7 cellular contexts compared by ENCODE assay signal in the genomic region with DNA sequence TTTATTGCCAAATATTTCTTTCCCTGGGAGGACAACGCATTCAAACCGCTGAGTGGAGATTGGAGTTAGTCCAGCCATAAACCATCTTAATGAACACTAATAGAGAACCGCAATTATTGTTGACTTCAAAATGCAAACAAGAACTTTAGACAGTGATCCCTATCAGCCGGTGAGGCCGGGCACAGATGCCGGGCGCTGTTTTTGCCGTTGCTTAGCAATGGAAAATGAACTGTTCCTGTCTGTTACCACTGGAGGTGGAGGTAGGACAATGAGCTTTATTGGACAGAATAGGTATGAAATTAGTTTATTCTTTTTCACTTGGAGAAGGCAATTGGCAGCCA.
DNase-seq lines count a peak whose midpoint lies in the region; ATAC-seq and TF ChIP-seq lines count a peak whose summit lies in the region.

No MANE protein-coding gene starts in this region.

- H3K27me3 Mint-ChIP-seq in WTC11 (ENCODE audit: low read depth): peaks cover 26% of the 10 kb centered on the region

- H3K4me1 Mint-ChIP-seq in WTC11: peaks cover 19% of the 10 kb centered on the region

- CTCF ChIA-PET in WTC11 (lab: Charles Lee): interaction anchor here (0.6 to 1.7 kb wide), 24 partner anchors 15 to 1018 kb away, joined by 3 to 17 read pairs (median 4); no protein-coding TSS in a partner anchor

- no peaks in the 10 kb centered on the region for H3K36me3 ChIP-seq in tibial nerve

- DNase-seq in NCI-H1105 treated with DMSO at 0.1 percent for 48 hours (lab: John Stamatoyannopoulos, UW) (peak; percentile 96), WTC11 (ENCODE audit: low spot score) (no peak), kidney tubule cell (ENCODE audit: low spot score) (peak; percentile 78), tibial nerve (ENCODE audit: low spot score in 2 of 2) (no peak)

- peak overlapping the region; percentile 58; the same call in 1 of the 2 replicates for H3K27ac Mint-ChIP-seq in WTC11

- peaks cover 39% of the 10 kb centered on the region for H3K9me3 Mint-ChIP-seq in WTC11

- peak overlapping the region in 3 of 4 donors; percentile 11 to 47 (median 43) for H3K4me3 ChIP-seq in tibial nerve

- POLR2A ChIA-PET in WTC11 (lab: Charles Lee): no interaction called here

- no peaks in the 10 kb centered on the region for H3K9me3 ChIP-seq in tibial nerve

- ATAC-seq in WTC11 (no peak), HG02571 (IDR thresholded peaks at IDR 0.05; ENCODE audit: unreplicated experiment) (no peak), HG03280 (IDR thresholded peaks at IDR 0.05; ENCODE audit: unreplicated experiment) (no peak), HG02981 (IDR thresholded peaks at IDR 0.05; ENCODE audit: unreplicated experiment) (no peak)

- 16 to 22% methylated on average over 8 of the region's 8 CpGs for WGBS in tibial nerve, 2 donors

- TF ChIP-seq POLR2A in tibial nerve (IDR thresholded peaks at IDR 0.05): no peak

- H3K4me3 Mint-ChIP-seq in WTC11: peak overlapping the region; percentile 61; the same call in 1 of the 2 replicates

- TF ChIP-seq CTCF in WTC11 (IDR thresholded peaks at IDR 0.05) (no peak), tibial nerve (IDR thresholded peaks at IDR 0.05) (no peak)

- TF ChIP-seq EP300 in tibial nerve (IDR thresholded peaks at IDR 0.05): no peak

- H3K4me1 ChIP-seq in tibial nerve: peaks cover 0 to 16% (median 6%) of the 10 kb centered on the region in 4 donors

- H3K27ac ChIP-seq in tibial nerve: peak overlapping the region; percentile 47 to 88 (median 79)

- H3K27me3 ChIP-seq in tibial nerve: no peaks in the 10 kb centered on the region

- H3K36me3 Mint-ChIP-seq in WTC11: peaks cover 27% of the 10 kb centered on the region

TF ChIP-seq in WTC11, 78 proteins besides CTCF, POLR2A, EP300 and RAD21:
- TF ChIP-seq RORB (CRISPR knock-in tag; IDR thresholded peaks at IDR 0.05): no peak
- TF ChIP-seq IRF2 (CRISPR knock-in tag; IDR thresholded peaks at IDR 0.05; ENCODE audit: borderline replicate concordance, low read depth): no peak
- no peak for TF ChIP-seq ZNF121 (CRISPR knock-in tag; IDR thresholded peaks at IDR 0.05)
- TF ChIP-seq EMX1 (CRISPR knock-in tag; IDR thresholded peaks at IDR 0.05): no peak
- no peak for TF ChIP-seq ZNF317 (CRISPR knock-in tag; IDR thresholded peaks at IDR 0.05; ENCODE audit: borderline replicate concordance, low read depth)
- TF ChIP-seq, protein P1, sequence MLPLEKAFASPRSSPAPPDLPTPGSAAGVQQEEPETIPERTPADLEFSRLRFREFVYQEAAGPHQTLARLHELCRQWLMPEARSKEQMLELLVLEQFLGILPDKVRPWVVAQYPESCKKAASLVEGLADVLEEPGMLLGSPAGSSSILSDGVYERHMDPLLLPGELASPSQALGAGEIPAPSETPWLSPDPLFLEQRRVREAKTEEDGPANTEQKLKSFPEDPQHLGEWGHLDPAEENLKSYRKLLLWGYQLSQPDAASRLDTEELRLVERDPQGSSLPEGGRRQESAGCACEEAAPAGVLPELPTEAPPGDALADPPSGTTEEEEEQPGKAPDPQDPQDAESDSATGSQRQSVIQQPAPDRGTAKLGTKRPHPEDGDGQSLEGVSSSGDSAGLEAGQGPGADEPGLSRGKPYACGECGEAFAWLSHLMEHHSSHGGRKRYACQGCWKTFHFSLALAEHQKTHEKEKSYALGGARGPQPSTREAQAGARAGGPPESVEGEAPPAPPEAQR (CRISPR knock-in tag; IDR thresholded peaks at IDR 0.05): no peak
- no peak for TF ChIP-seq ETV6 (CRISPR knock-in tag; IDR thresholded peaks at IDR 0.05)
- no peak for TF ChIP-seq NR2C2 (CRISPR knock-in tag; IDR thresholded peaks at IDR 0.05)
- no peak for TF ChIP-seq ESRRA (CRISPR knock-in tag; IDR thresholded peaks at IDR 0.05; ENCODE audit: borderline replicate concordance)
- TF ChIP-seq, protein P2, sequence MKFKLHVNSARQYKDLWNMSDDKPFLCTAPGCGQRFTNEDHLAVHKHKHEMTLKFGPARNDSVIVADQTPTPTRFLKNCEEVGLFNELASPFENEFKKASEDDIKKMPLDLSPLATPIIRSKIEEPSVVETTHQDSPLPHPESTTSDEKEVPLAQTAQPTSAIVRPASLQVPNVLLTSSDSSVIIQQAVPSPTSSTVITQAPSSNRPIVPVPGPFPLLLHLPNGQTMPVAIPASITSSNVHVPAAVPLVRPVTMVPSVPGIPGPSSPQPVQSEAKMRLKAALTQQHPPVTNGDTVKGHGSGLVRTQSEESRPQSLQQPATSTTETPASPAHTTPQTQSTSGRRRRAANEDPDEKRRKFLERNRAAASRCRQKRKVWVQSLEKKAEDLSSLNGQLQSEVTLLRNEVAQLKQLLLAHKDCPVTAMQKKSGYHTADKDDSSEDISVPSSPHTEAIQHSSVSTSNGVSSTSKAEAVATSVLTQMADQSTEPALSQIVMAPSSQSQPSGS (CRISPR knock-in tag; IDR thresholded peaks at IDR 0.05; ENCODE audit: borderline replicate concordance, low read depth): no peak
- TF ChIP-seq, protein P3, sequence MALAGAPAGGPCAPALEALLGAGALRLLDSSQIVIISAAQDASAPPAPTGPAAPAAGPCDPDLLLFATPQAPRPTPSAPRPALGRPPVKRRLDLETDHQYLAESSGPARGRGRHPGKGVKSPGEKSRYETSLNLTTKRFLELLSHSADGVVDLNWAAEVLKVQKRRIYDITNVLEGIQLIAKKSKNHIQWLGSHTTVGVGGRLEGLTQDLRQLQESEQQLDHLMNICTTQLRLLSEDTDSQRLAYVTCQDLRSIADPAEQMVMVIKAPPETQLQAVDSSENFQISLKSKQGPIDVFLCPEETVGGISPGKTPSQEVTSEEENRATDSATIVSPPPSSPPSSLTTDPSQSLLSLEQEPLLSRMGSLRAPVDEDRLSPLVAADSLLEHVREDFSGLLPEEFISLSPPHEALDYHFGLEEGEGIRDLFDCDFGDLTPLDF (CRISPR knock-in tag; IDR thresholded peaks at IDR 0.05): no peak
- TF ChIP-seq, protein P4, sequence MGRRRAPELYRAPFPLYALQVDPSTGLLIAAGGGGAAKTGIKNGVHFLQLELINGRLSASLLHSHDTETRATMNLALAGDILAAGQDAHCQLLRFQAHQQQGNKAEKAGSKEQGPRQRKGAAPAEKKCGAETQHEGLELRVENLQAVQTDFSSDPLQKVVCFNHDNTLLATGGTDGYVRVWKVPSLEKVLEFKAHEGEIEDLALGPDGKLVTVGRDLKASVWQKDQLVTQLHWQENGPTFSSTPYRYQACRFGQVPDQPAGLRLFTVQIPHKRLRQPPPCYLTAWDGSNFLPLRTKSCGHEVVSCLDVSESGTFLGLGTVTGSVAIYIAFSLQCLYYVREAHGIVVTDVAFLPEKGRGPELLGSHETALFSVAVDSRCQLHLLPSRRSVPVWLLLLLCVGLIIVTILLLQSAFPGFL (CRISPR knock-in tag; IDR thresholded peaks at IDR 0.05; ENCODE audit: borderline replicate concordance): no peak
- no peak for TF ChIP-seq PRRX2 (CRISPR knock-in tag; IDR thresholded peaks at IDR 0.05)
- TF ChIP-seq, protein P5, sequence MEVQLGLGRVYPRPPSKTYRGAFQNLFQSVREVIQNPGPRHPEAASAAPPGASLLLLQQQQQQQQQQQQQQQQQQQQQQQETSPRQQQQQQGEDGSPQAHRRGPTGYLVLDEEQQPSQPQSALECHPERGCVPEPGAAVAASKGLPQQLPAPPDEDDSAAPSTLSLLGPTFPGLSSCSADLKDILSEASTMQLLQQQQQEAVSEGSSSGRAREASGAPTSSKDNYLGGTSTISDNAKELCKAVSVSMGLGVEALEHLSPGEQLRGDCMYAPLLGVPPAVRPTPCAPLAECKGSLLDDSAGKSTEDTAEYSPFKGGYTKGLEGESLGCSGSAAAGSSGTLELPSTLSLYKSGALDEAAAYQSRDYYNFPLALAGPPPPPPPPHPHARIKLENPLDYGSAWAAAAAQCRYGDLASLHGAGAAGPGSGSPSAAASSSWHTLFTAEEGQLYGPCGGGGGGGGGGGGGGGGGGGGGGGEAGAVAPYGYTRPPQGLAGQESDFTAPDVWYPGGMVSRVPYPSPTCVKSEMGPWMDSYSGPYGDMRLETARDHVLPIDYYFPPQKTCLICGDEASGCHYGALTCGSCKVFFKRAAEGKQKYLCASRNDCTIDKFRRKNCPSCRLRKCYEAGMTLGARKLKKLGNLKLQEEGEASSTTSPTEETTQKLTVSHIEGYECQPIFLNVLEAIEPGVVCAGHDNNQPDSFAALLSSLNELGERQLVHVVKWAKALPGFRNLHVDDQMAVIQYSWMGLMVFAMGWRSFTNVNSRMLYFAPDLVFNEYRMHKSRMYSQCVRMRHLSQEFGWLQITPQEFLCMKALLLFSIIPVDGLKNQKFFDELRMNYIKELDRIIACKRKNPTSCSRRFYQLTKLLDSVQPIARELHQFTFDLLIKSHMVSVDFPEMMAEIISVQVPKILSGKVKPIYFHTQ (CRISPR knock-in tag; IDR thresholded peaks at IDR 0.05): no peak
- no peak for TF ChIP-seq ZNF232 (CRISPR knock-in tag; IDR thresholded peaks at IDR 0.05)

Comparison
In these comparisons a context has a peak if more than half of its experiments do, and no peak if none do; other contexts are left out.
1. DNase-seq: peak in NCI-H1105 treated with DMSO at 0.1 percent for 48 hours (single experiment) and kidney tubule cell (single experiment); none in WTC11 (single experiment) and tibial nerve (0 of 2).